7 cellular contexts compared by ENCODE assay signal in the genomic region with DNA sequence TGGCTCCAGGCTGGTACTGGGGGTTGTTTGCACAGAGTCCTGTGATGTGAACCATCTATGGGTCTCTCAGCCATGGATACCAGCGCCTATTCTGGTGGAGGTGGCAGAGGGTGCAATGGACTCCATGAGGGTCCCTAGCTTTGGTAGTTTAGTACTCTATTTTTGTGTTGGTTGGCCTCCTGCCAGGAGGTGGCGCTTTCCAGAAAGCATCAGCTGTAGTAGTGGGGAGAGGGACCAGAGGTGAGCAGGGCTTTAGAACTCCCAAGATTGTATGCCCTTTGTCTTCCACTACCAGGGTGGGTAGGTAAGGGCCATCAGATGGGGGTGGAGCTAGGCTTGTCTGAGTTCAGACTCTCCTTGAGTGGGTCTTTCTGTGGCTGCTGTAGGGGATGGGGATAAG.
DNase-seq lines count a peak whose midpoint lies in the region; ATAC-seq, FAIRE-seq and TF ChIP-seq lines count a peak whose summit lies in the region.
"Not testable (repeated sequence)": the region's sequence is repeated elsewhere in the genome, so short reads cannot be mapped to it uniquely, and the experiment has no call there.

No MANE protein-coding gene starts in this region.

- H3K4me1 Mint-ChIP-seq in activated CD4-positive, alpha-beta memory T cell treated with anti-CD3 and anti-CD28 coated beads for 36 hours (ENCODE audit: low read depth) = not testable (repeated sequence)

- not testable (repeated sequence) for H2AFZ ChIP-seq in MM.1S (ENCODE audit: low read length); HepG2 (ENCODE audit: low read length)

- not testable (repeated sequence) for TF ChIP-seq POLR2A in HepG2 (IDR thresholded peaks at IDR 0.05; ENCODE audit: insufficient read depth in 1 of 2, low read depth in 2 of 2, low read length in 2 of 2)

- H3K27ac ChIP-seq in MM.1S (ENCODE audit: low read length); SJCRH30; HepG2 (ENCODE audit: extremely low read length, insufficient read depth, low read length): not testable (repeated sequence)

- DNase-seq in D721Med (ENCODE audit: insufficient read length, low spot score); MM.1S: not testable (repeated sequence)
- DNase-seq in SJCRH30 (peak; percentile 22 to 24), cerebellar cortex (ENCODE audit: low spot score) (peak; percentile 3), HepG2 (ENCODE audit: low spot score) (peak; percentile 21)
- peak; percentile 31 for DNase-seq in activated CD4-positive, alpha-beta memory T cell treated with anti-CD3 and anti-CD28 coated beads for 36 hours

- H3K9ac ChIP-seq in MM.1S (ENCODE audit: low read length); HepG2 (ENCODE audit: insufficient read depth, low read depth, low read length): not testable (repeated sequence)

- H4K20me1 ChIP-seq in MM.1S (ENCODE audit: insufficient read depth, low read length); HepG2 (ENCODE audit: insufficient read depth, low read length): not testable (repeated sequence)

- not testable (repeated sequence) for H3K4me1 ChIP-seq in MM.1S (ENCODE audit: low read length); SJCRH30; HepG2 (ENCODE audit: insufficient read depth, low read length)

- TF ChIP-seq CTCF in D721Med (IDR thresholded peaks at IDR 0.05; ENCODE audit: insufficient read depth, missing control alignments) (peak; percentile 18), GM12875 (IDR thresholded peaks at IDR 0.05; ENCODE audit: borderline replicate concordance, insufficient read depth, low read depth, low read length) (peak; percentile 38; the same call in 1 of the 2 replicates), MM.1S (IDR thresholded peaks at IDR 0.05; ENCODE audit: low read length) (peak; percentile 16; the same call in 1 of the 2 replicates), HepG2 (CRISPR knock-in tag; IDR thresholded peaks at IDR 0.05) (peak; percentile 46)

- in situ Hi-C loops in HepG2 (cut with HindIII; ENCODE audit: extremely low pct_ligation_motif_present, low pct_unique_long_range_greater_than_20kb) = not testable (repeated sequence)

- H3K27me3 Mint-ChIP-seq in activated CD4-positive, alpha-beta memory T cell treated with anti-CD3 and anti-CD28 coated beads for 36 hours = not testable (repeated sequence)

- H3K9me2 ChIP-seq in MM.1S (replicated peaks; ENCODE audit: insufficient read depth, low read length) = not testable (repeated sequence)

- not testable (repeated sequence) for H3K4me2 ChIP-seq in MM.1S (ENCODE audit: low read depth, low read length); HepG2 (ENCODE audit: low read depth, low read length)

- H3K27ac Mint-ChIP-seq in activated CD4-positive, alpha-beta memory T cell treated with anti-CD3 and anti-CD28 coated beads for 36 hours = not testable (repeated sequence)

- H3K36me3 Mint-ChIP-seq in activated CD4-positive, alpha-beta memory T cell treated with anti-CD3 and anti-CD28 coated beads for 36 hours = not testable (repeated sequence)

- FAIRE-seq in D721Med (lab: Jason Lieb, UNC); HepG2 (lab: Jason Lieb, UNC): not testable (repeated sequence)

- BruUV-seq in HepG2 (replicated peaks; lab: Mats Ljungman, UMichigan) = not testable (repeated sequence)

- CTCF ChIA-PET in activated CD4-positive, alpha-beta memory T cell treated with anti-CD3 and anti-CD28 coated beads for 36 hours (lab: Charles Lee) = interaction anchor here (0.6 to 2.7 kb wide), 8 partner anchors 10 to 497 kb away, joined by 3 to 14 read pairs (median 4); no protein-coding TSS in a partner anchor
- CTCF ChIA-PET in HepG2 (lab: Yijun Ruan, JAX; ENCODE audit: low intra/inter-chr PET ratio, low total read pairs) = interaction anchor here (1.2 kb wide), 1 partner anchor 305 kb away, joined by 3 read pairs; no protein-coding TSS in a partner anchor

- not testable (repeated sequence) for H3K36me3 ChIP-seq in MM.1S (replicated peaks; ENCODE audit: insufficient read depth, low read length); SJCRH30; HepG2 (replicated peaks in 1 of 2; ENCODE audit: control insufficient read depth in 1 of 2, insufficient read depth in 2 of 2, low read length in 2 of 2)

- H3K9me3 ChIP-seq in MM.1S (replicated peaks; ENCODE audit: insufficient read depth, low read length); SJCRH30 (replicated peaks); HepG2 (ENCODE audit: low read length): not testable (repeated sequence)

- POLR2A ChIA-PET in activated CD4-positive, alpha-beta memory T cell treated with anti-CD3 and anti-CD28 coated beads for 36 hours (lab: Charles Lee); HepG2 (lab: Yijun Ruan, JAX): not testable (repeated sequence)

- WGBS in HepG2 (ENCODE audit: low lambda C conversion rate) = 0% methylated on average over 2 of the region's 2 CpGs

- H3K27me3 ChIP-seq in MM.1S (replicated peaks; ENCODE audit: insufficient read depth, low read length); SJCRH30; HepG2 (ENCODE audit: control insufficient read depth in 1 of 2, insufficient read depth in 2 of 2, low read length in 2 of 2): not testable (repeated sequence)

- TF ChIP-seq RAD21 in HepG2 (CRISPR knock-in tag; IDR thresholded peaks at IDR 0.05) = not testable (repeated sequence)

- H3F3A ChIP-seq in MM.1S (ENCODE audit: insufficient read depth, low read length) = not testable (repeated sequence)

- intact Hi-C loops in activated CD4-positive, alpha-beta memory T cell treated with anti-CD3 and anti-CD28 coated beads for 36 hours (cut with micrococcal nuclease) = loop anchor here (1.0 kb wide), 1 partner anchor 305 kb away; no protein-coding TSS in a partner anchor
- intact Hi-C loops in HepG2 (cut with micrococcal nuclease; ENCODE audit: unreplicated experiment) = loop anchor here (1.0 kb wide), 1 partner anchor 305 kb away; no protein-coding TSS in a partner anchor

- H3K79me2 ChIP-seq in MM.1S (ENCODE audit: low read length); HepG2 (ENCODE audit: insufficient read depth, low read length): not testable (repeated sequence)

- H3K9me3 Mint-ChIP-seq in activated CD4-positive, alpha-beta memory T cell treated with anti-CD3 and anti-CD28 coated beads for 36 hours = not testable (repeated sequence)

- not testable (repeated sequence) for TF ChIP-seq EP300 in HepG2 (IDR thresholded peaks at IDR 0.05; ENCODE audit: low read depth in 2 of 2, low read length in 2 of 2); HepG2 (CRISPR knock-in tag; IDR thresholded peaks at IDR 0.05; ENCODE audit: borderline replicate concordance)

- not testable (repeated sequence) for H3K4me3 ChIP-seq in GM12875 (ENCODE audit: low read depth, low read length); MM.1S (ENCODE audit: low read length); SJCRH30; HepG2 (replicated peaks in 1 of 3; ENCODE audit: insufficient read depth in 1 of 3, low read depth in 2 of 3, low read length in 3 of 3)

- H3K4me3 Mint-ChIP-seq in activated CD4-positive, alpha-beta memory T cell treated with anti-CD3 and anti-CD28 coated beads for 36 hours = not testable (repeated sequence)

- ATAC-seq in HepG2 = not testable (repeated sequence)

TF ChIP-seq in HepG2, 621 proteins besides CTCF, POLR2A, EP300 and RAD21:
- TF ChIP-seq, protein P1, sequence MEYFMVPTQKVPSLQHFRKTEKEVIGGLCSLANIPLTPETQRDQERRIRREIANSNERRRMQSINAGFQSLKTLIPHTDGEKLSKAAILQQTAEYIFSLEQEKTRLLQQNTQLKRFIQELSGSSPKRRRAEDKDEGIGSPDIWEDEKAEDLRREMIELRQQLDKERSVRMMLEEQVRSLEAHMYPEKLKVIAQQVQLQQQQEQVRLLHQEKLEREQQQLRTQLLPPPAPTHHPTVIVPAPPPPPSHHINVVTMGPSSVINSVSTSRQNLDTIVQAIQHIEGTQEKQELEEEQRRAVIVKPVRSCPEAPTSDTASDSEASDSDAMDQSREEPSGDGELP (IDR thresholded peaks at IDR 0.05; ENCODE audit: borderline replicate concordance, low read depth) = peak; percentile 39; the same call in 1 of the 2 replicates
- TF ChIP-seq, protein P2, sequence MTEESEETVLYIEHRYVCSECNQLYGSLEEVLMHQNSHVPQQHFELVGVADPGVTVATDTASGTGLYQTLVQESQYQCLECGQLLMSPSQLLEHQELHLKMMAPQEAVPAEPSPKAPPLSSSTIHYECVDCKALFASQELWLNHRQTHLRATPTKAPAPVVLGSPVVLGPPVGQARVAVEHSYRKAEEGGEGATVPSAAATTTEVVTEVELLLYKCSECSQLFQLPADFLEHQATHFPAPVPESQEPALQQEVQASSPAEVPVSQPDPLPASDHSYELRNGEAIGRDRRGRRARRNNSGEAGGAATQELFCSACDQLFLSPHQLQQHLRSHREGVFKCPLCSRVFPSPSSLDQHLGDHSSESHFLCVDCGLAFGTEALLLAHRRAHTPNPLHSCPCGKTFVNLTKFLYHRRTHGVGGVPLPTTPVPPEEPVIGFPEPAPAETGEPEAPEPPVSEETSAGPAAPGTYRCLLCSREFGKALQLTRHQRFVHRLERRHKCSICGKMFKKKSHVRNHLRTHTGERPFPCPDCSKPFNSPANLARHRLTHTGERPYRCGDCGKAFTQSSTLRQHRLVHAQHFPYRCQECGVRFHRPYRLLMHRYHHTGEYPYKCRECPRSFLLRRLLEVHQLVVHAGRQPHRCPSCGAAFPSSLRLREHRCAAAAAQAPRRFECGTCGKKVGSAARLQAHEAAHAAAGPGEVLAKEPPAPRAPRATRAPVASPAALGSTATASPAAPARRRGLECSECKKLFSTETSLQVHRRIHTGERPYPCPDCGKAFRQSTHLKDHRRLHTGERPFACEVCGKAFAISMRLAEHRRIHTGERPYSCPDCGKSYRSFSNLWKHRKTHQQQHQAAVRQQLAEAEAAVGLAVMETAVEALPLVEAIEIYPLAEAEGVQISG (CRISPR knock-in tag; IDR thresholded peaks at IDR 0.05) = peak; percentile 78
- TF ChIP-seq SMC3 (IDR thresholded peaks at IDR 0.05; ENCODE audit: low read length) (0 out of 2 replicates have a peak, but pooled peaks have one; percentile 3), STAG1 (CRISPR knock-in tag; IDR thresholded peaks at IDR 0.05) (peak; percentile 26; the same call in 1 of the 2 replicates)
